In genomic region chr12:49540229-49541139, GRCh38 we compare ENCODE assay signal across 13 cellular contexts. TPM values are rescaled to one million over a fixed set of nuclear protein-coding genes. Genes with fewer than 3 reads are reported as not detected.
DNase-seq lines count a peak whose midpoint lies in the region; ATAC-seq lines count a peak whose summit lies in the region.
"Had no signal": no experiment of that assay in that cellular context is flagged by ENCODE, and none has a peak within 500 bp of the region (broad histone marks: within the 10 kb centered on the region; RNA-seq: fewer than 3 reads in every experiment).

No MANE protein-coding gene starts in this region.

- H3K27me3 Mint-ChIP-seq in activated naive CD4-positive, alpha-beta T cell treated with anti-CD3 and anti-CD28 coated beads, Interleukin-2, amount 50 U/mL, for 24 hours = no peaks in the 10 kb centered on the region
- peaks cover 0 to 8% of the 10 kb centered on the region in 2 donors for H3K27me3 Mint-ChIP-seq in T-cell
- H3K27me3 Mint-ChIP-seq in stimulated activated naive B cell treated with anti-CD40 and anti-IgM and Interleukin-4, amounts not matched to agents 10 μg/mL and 1 μg/mL and 100 μg/mL, for 72 hours = peaks cover 36 to 39% of the 10 kb centered on the region in 2 donors

- H3K36me3 Mint-ChIP-seq in activated naive CD4-positive, alpha-beta T cell treated with anti-CD3 and anti-CD28 coated beads, Interleukin-2, amount 50 U/mL, for 24 hours = no peaks in the 10 kb centered on the region
- no peaks in the 10 kb centered on the region for H3K36me3 Mint-ChIP-seq in T-cell
- no peaks in the 10 kb centered on the region for H3K36me3 Mint-ChIP-seq in stimulated activated naive B cell treated with anti-CD40 and anti-IgM and Interleukin-4, amounts not matched to agents 10 μg/mL and 1 μg/mL and 100 μg/mL, for 72 hours

- CTCF ChIA-PET in T-cell (lab: Charles Lee) = no interaction called here

- POLR2A ChIA-PET in T-cell (lab: Charles Lee) = interaction anchor here in 1 of 2 donors (0.6 kb wide), 1 partner anchor 29 kb away, joined by 4 read pairs; no protein-coding TSS in a partner anchor

- H3K9me3 Mint-ChIP-seq in activated naive CD4-positive, alpha-beta T cell treated with anti-CD3 and anti-CD28 coated beads, Interleukin-2, amount 50 U/mL, for 24 hours = no peaks in the 10 kb centered on the region
- H3K9me3 Mint-ChIP-seq in T-cell = no peaks in the 10 kb centered on the region
- H3K9me3 Mint-ChIP-seq in stimulated activated naive B cell treated with anti-CD40 and anti-IgM and Interleukin-4, amounts not matched to agents 10 μg/mL and 1 μg/mL and 100 μg/mL, for 72 hours = no peaks in the 10 kb centered on the region

- ATAC-seq in T-cell (replicated peaks in 1 of 4) (no peak), HG03135 (IDR thresholded peaks at IDR 0.05; ENCODE audit: unreplicated experiment) (no peak)
- ATAC-seq in stimulated activated naive B cell treated with anti-CD40 and anti-IgM and Interleukin-4, amounts not matched to agents 10 μg/mL and 1 μg/mL and 100 μg/mL, for 72 hours (replicated peaks) = no peak
- ATAC-seq: activated CD4-positive, CD25-positive, alpha-beta regulatory T cell treated with anti-CD3 and anti-CD28 coated beads, Interleukin-2, amount 50 U/mL, for 24 hours; left colon had no signal

- H3K4me1 Mint-ChIP-seq in activated naive CD4-positive, alpha-beta T cell treated with anti-CD3 and anti-CD28 coated beads, Interleukin-2, amount 50 U/mL, for 24 hours = peaks cover 17% of the 10 kb centered on the region
- peaks cover 23 to 33% (median 33%) of the 10 kb centered on the region in 3 donors for H3K4me1 Mint-ChIP-seq in T-cell
- peaks cover 35 to 64% of the 10 kb centered on the region in 2 donors for H3K4me1 Mint-ChIP-seq in stimulated activated naive B cell treated with anti-CD40 and anti-IgM and Interleukin-4, amounts not matched to agents 10 μg/mL and 1 μg/mL and 100 μg/mL, for 72 hours

- peak overlapping the region; percentile 50 for H3K4me3 Mint-ChIP-seq in activated naive CD4-positive, alpha-beta T cell treated with anti-CD3 and anti-CD28 coated beads, Interleukin-2, amount 50 U/mL, for 24 hours
- H3K4me3 Mint-ChIP-seq in T-cell = peak overlapping the region; percentile 52 to 78 (median 68)
- peak overlapping the region; percentile 66 to 67 for H3K4me3 Mint-ChIP-seq in stimulated activated naive B cell treated with anti-CD40 and anti-IgM and Interleukin-4, amounts not matched to agents 10 μg/mL and 1 μg/mL and 100 μg/mL, for 72 hours

- DNase-seq in activated naive CD4-positive, alpha-beta T cell (lab: John Stamatoyannopoulos, UW) = no peak
- DNase-seq in T-cell (no peak), islet precursor cell (peak; percentile 81)
- no peak for DNase-seq in stimulated activated naive B cell treated with anti-CD40 and anti-IgM and Interleukin-4, amounts not matched to agents 10 μg/mL and 1 μg/mL and 100 μg/mL, for 72 hours
- no peak for DNase-seq in stimulated activated CD4-positive, alpha-beta T cell treated with anti-CD3 and anti-CD28 coated beads, Interleukin-2, amount 100 ng/mL, for 48 hours
- no peak for DNase-seq in activated CD4-positive, CD25-positive, alpha-beta regulatory T cell treated with anti-CD3 and anti-CD28 coated beads, Interleukin-2, amount 50 U/mL, for 72 hours
- DNase-seq: GOT3, left colon, NCI-H1048 had no signal

- peak overlapping the region; percentile 19 for H3K27ac Mint-ChIP-seq in activated naive CD4-positive, alpha-beta T cell treated with anti-CD3 and anti-CD28 coated beads, Interleukin-2, amount 50 U/mL, for 24 hours
- H3K27ac Mint-ChIP-seq in T-cell = peak overlapping the region; percentile 11 to 82
- no peak overlapping the region for H3K27ac Mint-ChIP-seq in stimulated activated naive B cell treated with anti-CD40 and anti-IgM and Interleukin-4, amounts not matched to agents 10 μg/mL and 1 μg/mL and 100 μg/mL, for 72 hours

RNA-seq across cellular contexts. Expression of gene KCNH3, which starts 1.7 kb away (rescaled TPM):
- 1 to 10 TPM; 3.4 to 8.0 (median 5.5) TPM for total RNA-seq in T-cell
- total RNA-seq: astrocyte had no signal

RNA-seq across cellular contexts. Expression of gene MCRS1, which starts 27.5 kb away (rescaled TPM):
- 10 to 100 TPM; 66.1 to 89.0 (median 85.7) TPM for total RNA-seq in T-cell
